In the genomic region with DNA sequence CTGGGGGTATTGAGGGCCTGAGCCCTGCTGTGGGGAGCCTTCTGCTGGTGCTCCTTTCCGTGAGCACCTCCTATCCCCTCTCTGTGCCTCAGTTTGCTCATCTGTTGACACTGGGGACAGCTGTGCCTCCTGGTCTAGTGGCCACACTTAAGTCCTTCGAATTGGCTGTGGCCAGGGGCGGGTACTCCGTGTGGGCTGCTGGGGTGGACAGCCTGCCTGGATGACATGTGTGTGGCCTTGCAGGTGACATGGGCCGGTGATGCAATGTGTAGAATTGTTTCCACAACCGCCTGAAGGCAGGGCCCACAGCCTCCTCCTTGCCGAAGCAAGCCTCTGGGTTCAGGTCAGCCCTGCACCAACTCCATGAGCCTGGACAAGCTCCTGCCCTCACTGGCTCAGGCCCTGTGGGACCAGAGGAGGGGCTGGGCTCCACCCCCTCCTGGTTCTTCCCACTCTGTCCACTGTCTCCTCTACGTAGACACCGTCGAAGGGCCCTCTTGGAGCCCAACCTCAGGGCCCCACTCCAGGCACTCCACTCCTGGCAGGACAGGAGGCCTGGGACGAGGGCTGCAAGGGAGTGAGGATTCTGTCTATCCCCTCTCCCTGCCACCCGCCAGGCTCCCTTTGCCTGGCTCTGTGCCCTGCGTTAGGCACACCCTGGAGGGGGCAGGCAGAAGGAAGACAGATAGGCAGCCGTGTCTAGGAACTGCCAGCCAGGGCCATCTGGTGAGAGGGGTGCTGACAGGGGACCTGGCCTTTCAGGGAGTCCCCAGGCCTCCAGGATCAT, we compare ENCODE assay signal across 1 cellular context.
TF ChIP-seq lines count a peak whose summit lies in the region.

No MANE protein-coding gene starts in this region.

TF ChIP-seq in HepG2, 621 proteins besides CTCF, POLR2A, EP300 and RAD21 (continued from another document and continues in another):
- TF ChIP-seq STAT5B (CRISPR knock-in tag; IDR thresholded peaks at IDR 0.05) (no peak), ATF4 (CRISPR knock-in tag; IDR thresholded peaks at IDR 0.05) (peak in 1 of 2 experiments; percentile 99; a peak in 2 of 4 replicates), ATAD3A (CRISPR knock-in tag; IDR thresholded peaks at IDR 0.05) (0 out of 2 replicates have a peak, but pooled peaks have one; percentile 52), ZNF225 (CRISPR knock-in tag; IDR thresholded peaks at IDR 0.05) (peak; percentile 81; the same call in 1 of the 2 replicates), RBM39 (IDR thresholded peaks at IDR 0.05; ENCODE audit: low read depth, low read length, poor library complexity, severe bottlenecking) (peak; percentile 74), ZNF839 (CRISPR knock-in tag; IDR thresholded peaks at IDR 0.05; ENCODE audit: borderline replicate concordance) (0 out of 2 replicates have a peak, but pooled peaks have one; percentile 34), ZNF737 (CRISPR knock-in tag; IDR thresholded peaks at IDR 0.05; ENCODE audit: borderline replicate concordance) (peak; percentile 94; the same call in 1 of the 2 replicates), SAP130 (CRISPR knock-in tag; IDR thresholded peaks at IDR 0.05; ENCODE audit: low read depth) (peak; percentile 90), CSRNP1 (CRISPR knock-in tag; IDR thresholded peaks at IDR 0.05) (no peak), CSRNP2 (CRISPR knock-in tag; conservative IDR thresholded peaks at IDR 0.05; ENCODE audit: low read depth) (no peak), ZBTB7A (CRISPR knock-in tag; IDR thresholded peaks at IDR 0.05) (0 out of 2 replicates have a peak, but pooled peaks have one; percentile 55), AKNA (CRISPR knock-in tag; IDR thresholded peaks at IDR 0.05; ENCODE audit: borderline replicate concordance) (no peak), ZSCAN25 (CRISPR knock-in tag; IDR thresholded peaks at IDR 0.05) (peak; percentile 18; the same call in 1 of the 2 replicates), TFDP2 (CRISPR knock-in tag; IDR thresholded peaks at IDR 0.05) (peak; percentile 71), SP140L (CRISPR knock-in tag; IDR thresholded peaks at IDR 0.05; ENCODE audit: borderline replicate concordance) (peak; percentile 30; the same call in 1 of the 2 replicates), POLR2G (IDR thresholded peaks at IDR 0.05; ENCODE audit: low read depth, low read length) (peak; percentile 47; the same call in 1 of the 2 replicates), ZNF543 (CRISPR knock-in tag; IDR thresholded peaks at IDR 0.05) (peak; percentile 42; the same call in 1 of the 2 replicates), ZNF687 (CRISPR knock-in tag; IDR thresholded peaks at IDR 0.05) (peak; percentile 96), DMAP1 (CRISPR knock-in tag; IDR thresholded peaks at IDR 0.05) (peak; percentile 75; the same call in 1 of the 2 replicates), FOXO4 (CRISPR knock-in tag; conservative IDR thresholded peaks at IDR 0.05) (peak; percentile 87; the same call in 1 of the 2 replicates), HOXD1 (CRISPR knock-in tag; IDR thresholded peaks at IDR 0.05) (peak; percentile 4; the same call in 1 of the 2 replicates), ATF7 (IDR thresholded peaks at IDR 0.05) (0 out of 2 replicates have a peak, but pooled peaks have one; percentile 27), ATF7 (CRISPR knock-in tag; IDR thresholded peaks at IDR 0.05) (no peak), MXI1 (IDR thresholded peaks at IDR 0.05; ENCODE audit: borderline replicate concordance, low read depth, low read length) (peak; percentile 44; the same call in 1 of the 3 replicates)
- TF ChIP-seq, protein P1, sequence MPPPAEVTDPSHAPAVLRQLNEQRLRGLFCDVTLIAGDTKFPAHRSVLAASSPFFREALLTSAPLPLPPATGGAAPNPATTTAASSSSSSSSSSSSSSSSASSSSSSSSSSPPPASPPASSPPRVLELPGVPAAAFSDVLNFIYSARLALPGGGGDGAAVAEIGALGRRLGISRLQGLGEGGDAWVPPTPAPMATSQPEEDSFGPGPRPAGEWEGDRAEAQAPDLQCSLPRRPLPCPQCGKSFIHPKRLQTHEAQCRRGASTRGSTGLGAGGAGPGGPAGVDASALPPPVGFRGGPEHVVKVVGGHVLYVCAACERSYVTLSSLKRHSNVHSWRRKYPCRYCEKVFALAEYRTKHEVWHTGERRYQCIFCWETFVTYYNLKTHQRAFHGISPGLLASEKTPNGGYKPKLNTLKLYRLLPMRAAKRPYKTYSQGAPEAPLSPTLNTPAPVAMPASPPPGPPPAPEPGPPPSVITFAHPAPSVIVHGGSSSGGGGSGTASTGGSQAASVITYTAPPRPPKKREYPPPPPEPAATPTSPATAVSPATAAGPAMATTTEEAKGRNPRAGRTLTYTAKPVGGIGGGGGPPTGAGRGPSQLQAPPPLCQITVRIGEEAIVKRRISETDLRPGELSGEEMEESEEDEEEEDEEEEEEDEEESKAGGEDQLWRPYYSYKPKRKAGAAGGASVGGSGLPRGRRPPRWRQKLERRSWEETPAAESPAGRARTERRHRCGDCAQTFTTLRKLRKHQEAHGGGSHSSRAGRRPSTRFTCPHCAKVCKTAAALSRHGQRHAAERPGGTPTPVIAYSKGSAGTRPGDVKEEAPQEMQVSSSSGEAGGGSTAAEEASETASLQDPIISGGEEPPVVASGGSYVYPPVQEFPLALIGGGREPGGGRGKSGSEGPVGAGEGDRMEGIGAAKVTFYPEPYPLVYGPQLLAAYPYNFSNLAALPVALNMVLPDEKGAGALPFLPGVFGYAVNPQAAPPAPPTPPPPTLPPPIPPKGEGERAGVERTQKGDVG (CRISPR knock-in tag; IDR thresholded peaks at IDR 0.05; ENCODE audit: borderline replicate concordance), result peak; percentile 72; the same call in 1 of the 2 replicates
- TF ChIP-seq, protein P2, sequence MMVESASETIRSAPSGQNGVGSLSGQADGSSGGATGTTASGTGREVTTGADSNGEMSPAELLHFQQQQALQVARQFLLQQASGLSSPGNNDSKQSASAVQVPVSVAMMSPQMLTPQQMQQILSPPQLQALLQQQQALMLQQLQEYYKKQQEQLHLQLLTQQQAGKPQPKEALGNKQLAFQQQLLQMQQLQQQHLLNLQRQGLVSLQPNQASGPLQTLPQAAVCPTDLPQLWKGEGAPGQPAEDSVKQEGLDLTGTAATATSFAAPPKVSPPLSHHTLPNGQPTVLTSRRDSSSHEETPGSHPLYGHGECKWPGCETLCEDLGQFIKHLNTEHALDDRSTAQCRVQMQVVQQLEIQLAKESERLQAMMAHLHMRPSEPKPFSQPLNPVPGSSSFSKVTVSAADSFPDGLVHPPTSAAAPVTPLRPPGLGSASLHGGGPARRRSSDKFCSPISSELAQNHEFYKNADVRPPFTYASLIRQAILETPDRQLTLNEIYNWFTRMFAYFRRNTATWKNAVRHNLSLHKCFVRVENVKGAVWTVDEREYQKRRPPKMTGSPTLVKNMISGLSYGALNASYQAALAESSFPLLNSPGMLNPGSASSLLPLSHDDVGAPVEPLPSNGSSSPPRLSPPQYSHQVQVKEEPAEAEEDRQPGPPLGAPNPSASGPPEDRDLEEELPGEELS (CRISPR knock-in tag; IDR thresholded peaks at IDR 0.05), result 0 out of 2 replicates have a peak, but pooled peaks have one; percentile 23
